Comparison of ENCODE assay signal across 8 cellular contexts in genomic region chr16:88442811-88443576, GRCh38. TPM values are rescaled to one million over a fixed set of nuclear protein-coding genes. Genes with fewer than 3 reads are reported as not detected.
A peak's percentile ranks its signal among the peaks of the same experiment; 100 is the strongest.
DNase-seq lines count a peak whose midpoint lies in the region; ATAC-seq and TF ChIP-seq lines count a peak whose summit lies in the region.

No MANE protein-coding gene starts in this region.

- H3K4me1 ChIP-seq in A673 (ENCODE audit: insufficient read depth, low read length, poor library complexity, severe bottlenecking) (peaks cover 1% of the 10 kb centered on the region), ascending aorta (peaks cover 0 to 3% of the 10 kb centered on the region in 2 donors), spleen (peaks cover 5 to 26% (median 16%) of the 10 kb centered on the region in 6 donors)

- WGBS in spleen, 5 donors: 25 to 34% (median 27%) methylated on average over 4 to 37 of the region's 37 CpGs

- H3K27me3 ChIP-seq in A673 (replicated peaks; ENCODE audit: insufficient read depth, low read depth, low read length, poor library complexity): no peaks in the 10 kb centered on the region
- H3K27me3 ChIP-seq in ascending aorta: no peaks in the 10 kb centered on the region
- H3K27me3 ChIP-seq in spleen (replicated peaks in 1 of 7): no peaks in the 10 kb centered on the region

- H3K9me3 ChIP-seq in A673 (ENCODE audit: low read depth, low read length, poor library complexity, severe bottlenecking): no peaks in the 10 kb centered on the region
- H3K9me3 ChIP-seq in ascending aorta: no peaks in the 10 kb centered on the region
- H3K9me3 ChIP-seq in spleen: no peaks in the 10 kb centered on the region

- TF ChIP-seq CTCF in A673 (conservative IDR thresholded peaks at IDR 0.05; ENCODE audit: low read depth, low read length) (peak; percentile 91), ascending aorta (IDR thresholded peaks at IDR 0.05) (peak; percentile 92 to 98 (median 95)), spleen (IDR thresholded peaks at IDR 0.05 in 8 of 11, conservative IDR thresholded peaks at IDR 0.05 in 3 of 11) (peak; percentile 89 to 98 (median 97))

- ATAC-seq in GM18511 (IDR thresholded peaks at IDR 0.05; ENCODE audit: unreplicated experiment) (peak; percentile 71), HG03039 (IDR thresholded peaks at IDR 0.05; ENCODE audit: unreplicated experiment) (no peak)

- peak; percentile 67 for DNase-seq in A673 (ENCODE audit: low spot score)
- DNase-seq in NCI-H1092 (lab: John Stamatoyannopoulos, UW): peak; percentile 38
- peak; percentile 81 for DNase-seq in T-helper 9 cell
- peak in 1 of 2 donors; percentile 78 for DNase-seq in ascending aorta (ENCODE audit: low spot score in 2 of 2)
- DNase-seq in hypothalamus (lab: John Stamatoyannopoulos, UW): peak in 44 of 51 donors; percentile 10 to 75 (median 44)
- peak; percentile 94 for DNase-seq in spleen

- H3K27ac ChIP-seq in A673 (ENCODE audit: low read depth, low read length, poor library complexity, severe bottlenecking) (no peak overlapping the region), ascending aorta (no peak overlapping the region), spleen (no peak overlapping the region)

- H3K36me3 ChIP-seq in A673 (ENCODE audit: insufficient read depth, low read length, poor library complexity, severe bottlenecking) (no peaks in the 10 kb centered on the region), ascending aorta (no peaks in the 10 kb centered on the region), spleen (no peaks in the 10 kb centered on the region)

- intact Hi-C loops in A673 (cut with micrococcal nuclease; ENCODE audit: unreplicated experiment) (loop anchor here (1.0 kb wide), 2 partner anchors 84 to 119 kb away; no protein-coding TSS in a partner anchor), ascending aorta (cut with DNase I) (loop anchor here (1.0 to 5.0 kb wide), 3 partner anchors 64 to 119 kb away; no protein-coding TSS in a partner anchor), spleen (cut with DNase I; ENCODE audit: low total_unique reads) (loop anchor here (1.0 kb wide), 1 partner anchor 119 kb away; no protein-coding TSS in a partner anchor)

- CTCF ChIA-PET in A673 (lab: Charles Lee): interaction anchor here (0.6 kb wide), 1 partner anchor 62 kb away, joined by 3 read pairs; no protein-coding TSS in a partner anchor

- no TSS peak for BruUV-seq in A673 (replicated peaks; lab: Mats Ljungman, UMichigan)

- H3K4me3 ChIP-seq in A673 (ENCODE audit: low read depth, low read length, poor library complexity, severe bottlenecking): no peak overlapping the region
- no peak overlapping the region for H3K4me3 ChIP-seq in ascending aorta
- peak overlapping the region in 1 of 8 donors; percentile 10 for H3K4me3 ChIP-seq in spleen

- POLR2A ChIA-PET in A673 (lab: Charles Lee; ENCODE audit: low non-redundant PET): interaction anchor here (0.8 kb wide), 1 partner anchor 68 kb away, joined by 3 read pairs; no protein-coding TSS in a partner anchor

- TF ChIP-seq POLR2A in spleen (IDR thresholded peaks at IDR 0.05): no peak

RNA-seq across cellular contexts. Expression of gene ZFPM1, which starts 10.1 kb away (rescaled TPM):
- total RNA-seq in A673 (2021) (5.6 and 6.7 TPM in 2 replicates), ascending aorta (5.5 TPM), spleen (10 to 100 TPM in 4 of 7 donors, 1 to 10 TPM in 3; 4.5 to 25.3 (median 16.2) TPM)
- polyA plus RNA-seq in spleen: 10 to 100 TPM in 1 of 3 donors, 1 to 10 TPM in 2; 2.3 to 10.2 (median 2.8) TPM
